In the genomic region with DNA sequence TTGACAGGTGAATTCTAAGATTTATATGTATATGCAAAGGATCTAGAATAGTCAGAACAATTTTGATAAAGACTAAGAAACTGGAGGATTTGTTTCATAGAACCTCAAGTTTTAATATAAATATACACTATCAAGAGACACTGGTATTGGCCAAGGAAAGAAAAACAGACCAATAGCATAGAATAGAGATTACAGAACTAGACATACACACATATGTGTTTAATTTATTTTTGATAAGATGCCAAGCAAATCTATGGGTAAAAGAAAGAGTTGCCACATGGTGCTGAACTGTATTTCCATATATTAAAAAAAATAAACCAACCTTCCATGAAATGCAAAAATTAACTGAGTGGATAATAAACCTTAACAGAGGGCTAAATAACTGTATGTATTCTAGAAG, we compare ENCODE assay signal across 22 cellular contexts. TPM values are rescaled to one million over a fixed set of nuclear protein-coding genes. Genes with fewer than 3 reads are reported as not detected.
DNase-seq lines count a peak whose midpoint lies in the region; ATAC-seq and TF ChIP-seq lines count a peak whose summit lies in the region.
"Had no signal": no experiment of that assay in that cellular context is flagged by ENCODE, and none has a peak within 500 bp of the region (broad histone marks: within the 10 kb centered on the region; RNA-seq: fewer than 3 reads in every experiment).

No MANE protein-coding gene starts in this region.

- H3K4me3 ChIP-seq in A673 (ENCODE audit: low read depth, low read length, poor library complexity, severe bottlenecking) (no peak overlapping the region), SK-N-SH (ENCODE audit: low read depth in 2 of 2, low read length in 1 of 2) (no peak overlapping the region), adipocyte (ENCODE audit: low read length) (no peak overlapping the region)
- H3K4me3 ChIP-seq: BLaER1 treated with 17β-estradiol and CSF1 and Interleukin-3, amounts not matched to agents 10 nM and 100 nM; GM12878; GM23338 had no signal

- no peak overlapping the region for H3K4me2 ChIP-seq in SK-N-SH
- H3K4me2 ChIP-seq: BLaER1 treated with 17β-estradiol and CSF1 and Interleukin-3, amounts not matched to agents 10 nM and 100 nM; GM23338 had no signal

- ATAC-seq in stimulated activated memory B cell treated with anti-CD40 and anti-IgM and Interleukin-4, amounts not matched to agents 10 μg/mL and 1 μg/mL and 100 μg/mL, for 72 hours = no peak
- ATAC-seq: GM12878, GM23338, HCT116 had no signal

- no peak overlapping the region for H2AFZ ChIP-seq in SK-N-SH (ENCODE audit: low read depth)
- H2AFZ ChIP-seq: GM23338 had no signal

- no peak for TF ChIP-seq RAD21 in SK-N-SH (IDR thresholded peaks at IDR 0.05; ENCODE audit: low read length)

- H3F3A ChIP-seq in SK-N-SH (replicated peaks; ENCODE audit: insufficient read depth) = peaks cover 4% of the 10 kb centered on the region

- H3K4me1 ChIP-seq in A673 (ENCODE audit: insufficient read depth, low read length, poor library complexity, severe bottlenecking) (no peaks in the 10 kb centered on the region), SK-N-SH (ENCODE audit: control insufficient read depth in 1 of 2, insufficient read depth in 2 of 2, low read depth in 1 of 2, low read length in 1 of 2) (no peaks in the 10 kb centered on the region; a peak in 1 of 4 replicates), adipocyte (ENCODE audit: control insufficient read depth, insufficient read depth, low read length) (peaks cover 2% of the 10 kb centered on the region)
- H3K4me1 ChIP-seq: BE2C, Caco-2 had no signal

- H3K79me2 ChIP-seq in SK-N-SH (ENCODE audit: insufficient read depth) = no peaks in the 10 kb centered on the region

- H3K27ac Mint-ChIP-seq in stimulated activated memory B cell treated with anti-CD40 and anti-IgM and Interleukin-4, amounts not matched to agents 10 μg/mL and 1 μg/mL and 100 μg/mL, for 72 hours = peak overlapping the region; percentile 41
- no peak overlapping the region for H3K27ac Mint-ChIP-seq in CD14-positive monocyte
- H3K27ac Mint-ChIP-seq: CD4-positive, alpha-beta memory T cell; GM23338; H9 had no signal

- no peaks in the 10 kb centered on the region for H3K9me3 Mint-ChIP-seq in stimulated activated memory B cell treated with anti-CD40 and anti-IgM and Interleukin-4, amounts not matched to agents 10 μg/mL and 1 μg/mL and 100 μg/mL, for 72 hours
- H3K9me3 Mint-ChIP-seq in CD14-positive monocyte = no peaks in the 10 kb centered on the region
- H3K9me3 Mint-ChIP-seq: CD4-positive, alpha-beta memory T cell; GM23338; H9 had no signal

- H3K36me3 Mint-ChIP-seq in stimulated activated memory B cell treated with anti-CD40 and anti-IgM and Interleukin-4, amounts not matched to agents 10 μg/mL and 1 μg/mL and 100 μg/mL, for 72 hours = no peaks in the 10 kb centered on the region
- no peaks in the 10 kb centered on the region for H3K36me3 Mint-ChIP-seq in CD14-positive monocyte
- H3K36me3 Mint-ChIP-seq: CD4-positive, alpha-beta memory T cell had no signal

- BruUV-seq in A673 (replicated peaks; lab: Mats Ljungman, UMichigan) = no TSS peak

- H3K4me1 Mint-ChIP-seq in stimulated activated memory B cell treated with anti-CD40 and anti-IgM and Interleukin-4, amounts not matched to agents 10 μg/mL and 1 μg/mL and 100 μg/mL, for 72 hours = peaks cover 7% of the 10 kb centered on the region
- no peaks in the 10 kb centered on the region for H3K4me1 Mint-ChIP-seq in CD14-positive monocyte
- H3K4me1 Mint-ChIP-seq: CD4-positive, alpha-beta memory T cell; GM23338; H9 had no signal

- H3K36me3 ChIP-seq in A673 (ENCODE audit: insufficient read depth, low read length, poor library complexity, severe bottlenecking) (no peaks in the 10 kb centered on the region), SK-N-SH (replicated peaks in 1 of 2; ENCODE audit: control insufficient read depth in 1 of 2, insufficient read depth in 2 of 2, low read length in 1 of 2) (peaks cover 0 to 2% of the 10 kb centered on the region in 2 experiments), adipocyte (ENCODE audit: control insufficient read depth, insufficient read depth, low read length, severe bottlenecking) (no peaks in the 10 kb centered on the region)
- H3K36me3 ChIP-seq: BE2C; BLaER1 treated with 17β-estradiol and CSF1 and Interleukin-3, amounts not matched to agents 10 nM and 100 nM had no signal

- H3K4me3 Mint-ChIP-seq in stimulated activated memory B cell treated with anti-CD40 and anti-IgM and Interleukin-4, amounts not matched to agents 10 μg/mL and 1 μg/mL and 100 μg/mL, for 72 hours = no peak overlapping the region
- H3K4me3 Mint-ChIP-seq in CD14-positive monocyte = no peak overlapping the region
- H3K4me3 Mint-ChIP-seq: CD4-positive, alpha-beta memory T cell; GM23338; H9 had no signal

- CTCF ChIA-PET in A673 (lab: Charles Lee) (no interaction called here), SK-N-SH (lab: Yijun Ruan, JAX) (interaction anchor here (1.0 kb wide), 1 partner anchor 8 kb away, joined by 3 read pairs; no protein-coding TSS in a partner anchor)

- H3K27me3 ChIP-seq in A673 (replicated peaks; ENCODE audit: insufficient read depth, low read depth, low read length, poor library complexity) (no peaks in the 10 kb centered on the region), SK-N-SH (ENCODE audit: insufficient read depth) (no peaks in the 10 kb centered on the region), adipocyte (replicated peaks; ENCODE audit: control insufficient read depth, insufficient read depth, low read length) (no peaks in the 10 kb centered on the region)
- H3K27me3 ChIP-seq: BE2C; BLaER1 treated with 17β-estradiol and CSF1 and Interleukin-3, amounts not matched to agents 10 nM and 100 nM had no signal

- no peaks in the 10 kb centered on the region for H3K9me2 ChIP-seq in SK-N-SH

- no peak for TF ChIP-seq EP300 in SK-N-SH (IDR thresholded peaks at IDR 0.05; ENCODE audit: borderline replicate concordance in 1 of 2, low read depth in 1 of 2, low read length in 1 of 2)

- no peaks in the 10 kb centered on the region for H3K27me3 Mint-ChIP-seq in stimulated activated memory B cell treated with anti-CD40 and anti-IgM and Interleukin-4, amounts not matched to agents 10 μg/mL and 1 μg/mL and 100 μg/mL, for 72 hours
- no peaks in the 10 kb centered on the region for H3K27me3 Mint-ChIP-seq in CD14-positive monocyte (ENCODE audit: low read depth in 3 of 3)
- H3K27me3 Mint-ChIP-seq: CD4-positive, alpha-beta memory T cell had no signal

- DNase-seq in A673 (ENCODE audit: low spot score) (peak; percentile 46), SK-N-SH (no peak), adipocyte (ENCODE audit: low read depth) (peak; percentile 22), COLO829 (ENCODE audit: low spot score) (no peak), CD14-positive monocyte (ENCODE audit: low spot score) (no peak), activated gamma-delta T cell treated with Interleukin-2 at 50 U/mL for 16 hours (no peak)
- DNase-seq: ACHN; AML-193; BE2C; Caco-2; CD4-positive, alpha-beta memory T cell; DMS 273 treated with DMSO at 0.1 percent for 48 hours; DMS79; EL; GDM1; H9 had no signal

- H4K20me1 ChIP-seq in SK-N-SH (ENCODE audit: insufficient read depth) = no peaks in the 10 kb centered on the region
- H4K20me1 ChIP-seq: BLaER1 treated with 17β-estradiol and CSF1 and Interleukin-3, amounts not matched to agents 10 nM and 100 nM had no signal

- no peak for TF ChIP-seq CTCF in A673 (conservative IDR thresholded peaks at IDR 0.05; ENCODE audit: low read depth, low read length)
- no peak for TF ChIP-seq CTCF in SK-N-SH (IDR thresholded peaks at IDR 0.05)
- no peak for TF ChIP-seq CTCF in CD14-positive monocyte (IDR thresholded peaks at IDR 0.05)

- POLR2A ChIA-PET in A673 (lab: Charles Lee; ENCODE audit: low non-redundant PET) (interaction anchor here (0.6 kb wide), 1 partner anchor 15 kb away, joined by 3 read pairs; no protein-coding TSS in a partner anchor), SK-N-SH (lab: Yijun Ruan, JAX) (no interaction called here)

- H3K9ac ChIP-seq in SK-N-SH = no peak overlapping the region
- H3K9ac ChIP-seq in adipocyte (ENCODE audit: low read length) = no peak overlapping the region
- H3K9ac ChIP-seq: BLaER1 treated with 17β-estradiol and CSF1 and Interleukin-3, amounts not matched to agents 10 nM and 100 nM had no signal

- H3K27ac ChIP-seq in A673 (ENCODE audit: low read depth, low read length, poor library complexity, severe bottlenecking) (no peak overlapping the region), SK-N-SH (ENCODE audit: low read depth in 2 of 2, low read length in 1 of 2) (peak overlapping the region in 1 of 2 experiments; percentile 34; a peak in 1 of 4 replicates)
- H3K27ac ChIP-seq: 22Rv1; BLaER1 treated with 17β-estradiol and CSF1 and Interleukin-3, amounts not matched to agents 10 nM and 100 nM had no signal

- intact Hi-C loops in A673 (cut with micrococcal nuclease; ENCODE audit: unreplicated experiment) (no loop called here), CD14-positive monocyte (cut with micrococcal nuclease) (no loop called here)

- H3K9me3 ChIP-seq in A673 (ENCODE audit: low read depth, low read length, poor library complexity, severe bottlenecking) (no peaks in the 10 kb centered on the region), SK-N-SH (no peaks in the 10 kb centered on the region), adipocyte (ENCODE audit: control insufficient read depth, low read length) (no peaks in the 10 kb centered on the region)
- H3K9me3 ChIP-seq: BE2C, Caco-2 had no signal

TF ChIP-seq in SK-N-SH, 30 proteins besides CTCF, POLR2A, EP300 and RAD21:
- TF ChIP-seq RXRA (IDR thresholded peaks at IDR 0.05; ENCODE audit: borderline replicate concordance, low read depth) = no peak
- TF ChIP-seq POLR2AphosphoS5 (IDR thresholded peaks at IDR 0.05; ENCODE audit: low read depth, low read length) = no peak
- TF ChIP-seq TCF12 (IDR thresholded peaks at IDR 0.05) = peak; percentile 59
- TF ChIP-seq CHD2 (IDR thresholded peaks at IDR 0.05; ENCODE audit: low read length, partially characterized antibody) = no peak
- TF ChIP-seq MXI1 (IDR thresholded peaks at IDR 0.05; ENCODE audit: low read depth, low read length) = no peak

RNA-seq across cellular contexts. Expression of a gene that starts 27.9 kb away (rescaled TPM):
- total RNA-seq in A673 (2021) = 17.2 and 17.6 TPM in 2 replicates
- 10.4 and 10.9 TPM in 2 replicates for polyA plus RNA-seq in SK-N-SH (2012; rRNA removed)
- polyA plus RNA-seq in SK-N-SH (2012; cell fraction: cytosol; rRNA removed) = 7.0 and 8.0 TPM in 2 replicates
- polyA plus RNA-seq in SK-N-SH (2012; cell fraction: nucleus; rRNA removed) = 54.8 and 61.1 TPM in 2 replicates
- under 1 TPM; 0.31 to 0.56 TPM for polyA plus RNA-seq in CD14-positive monocyte

Comparison
In these comparisons a context has a peak if more than half of its experiments do, and no peak if none do; other contexts are left out.
1. DNase-seq: peak in A673 (single experiment) and adipocyte (single experiment); none in SK-N-SH (single experiment), COLO829 (single experiment), CD14-positive monocyte (single experiment) and activated gamma-delta T cell treated with Interleukin-2 at 50 U/mL for 16 hours (single experiment).